In genomic region chr3:25259871-25260270, GRCh38 we compare ENCODE assay signal across 16 cellular contexts.
A peak's percentile ranks its signal among the peaks of the same experiment; 100 is the strongest.
DNase-seq lines count a peak whose midpoint lies in the region; ATAC-seq and TF ChIP-seq lines count a peak whose summit lies in the region.
"Had no signal": no experiment of that assay in that cellular context is flagged by ENCODE, and none has a peak within 500 bp of the region (broad histone marks: within the 10 kb centered on the region; RNA-seq: fewer than 3 reads in every experiment).

No MANE protein-coding gene starts in this region.

- H3K4me1 ChIP-seq in adipocyte (ENCODE audit: control insufficient read depth, insufficient read depth, low read length) (no peaks in the 10 kb centered on the region), right lobe of liver (no peaks in the 10 kb centered on the region)
- H3K4me1 ChIP-seq: right atrium auricular region, suprapubic skin had no signal

- intact Hi-C loops in right lobe of liver (cut with DNase I), result no loop called here
- intact Hi-C loops in activated CD8-positive, alpha-beta T cell treated with anti-CD3 and anti-CD28 coated beads for 36 hours (cut with micrococcal nuclease), result no loop called here

- H3K36me3 Mint-ChIP-seq in activated CD8-positive, alpha-beta T cell treated with anti-CD3 and anti-CD28 coated beads for 36 hours (ENCODE audit: low read depth), result no peaks in the 10 kb centered on the region

- no peak overlapping the region for H3K27ac Mint-ChIP-seq in activated CD8-positive, alpha-beta T cell treated with anti-CD3 and anti-CD28 coated beads for 36 hours

- H3K27me3 ChIP-seq in adipocyte (replicated peaks; ENCODE audit: control insufficient read depth, insufficient read depth, low read length) (no peaks in the 10 kb centered on the region), right lobe of liver (no peaks in the 10 kb centered on the region)
- H3K27me3 ChIP-seq: right atrium auricular region, suprapubic skin had no signal

- H3K27ac ChIP-seq in right lobe of liver, result no peak overlapping the region
- H3K27ac ChIP-seq: right atrium auricular region, suprapubic skin had no signal

- DNase-seq in H4 (ENCODE audit: low spot score) (peak; percentile 13), adipocyte (ENCODE audit: low read depth) (peak; percentile 89), fibroblast of pulmonary artery (ENCODE audit: low read depth) (peak; percentile 1), skeletal muscle cell (ENCODE audit: low read depth) (peak; percentile 7), right lobe of liver (no peak), SIG-M5 (lab: John Stamatoyannopoulos, UW) (no peak), RPMI8226 (no peak)
- no peak for DNase-seq in activated CD8-positive, alpha-beta T cell treated with anti-CD3 and anti-CD28 coated beads for 36 hours
- DNase-seq: activated naive CD4-positive, alpha-beta T cell treated with Interleukin-2 at 50 U/mL for 16 hours; activated T-cell treated with anti-CD3 and anti-CD28 coated beads, Interleukin-2, amount 50 U/mL, for 4 hours; NCI-H1092; NCI-H2029 treated with DMSO at 0.1 percent for 48 hours; T-helper 2 cell had no signal

- WGBS in right lobe of liver (ENCODE audit: insufficient coverage, low coverage, low lambda C conversion rate, missing lambda C conversion rate), result 14% methylated on average over 3 of the region's 3 CpGs

- H3K27me3 Mint-ChIP-seq in activated CD8-positive, alpha-beta T cell treated with anti-CD3 and anti-CD28 coated beads for 36 hours, result no peaks in the 10 kb centered on the region

- no peak for TF ChIP-seq CTCF in fibroblast of pulmonary artery (IDR thresholded peaks at IDR 0.05; ENCODE audit: low read length, missing control alignments)
- TF ChIP-seq CTCF in right lobe of liver (IDR thresholded peaks at IDR 0.05), result no peak
- no peak for TF ChIP-seq CTCF in activated CD8-positive, alpha-beta T cell treated with anti-CD3 and anti-CD28 coated beads for 36 hours (IDR thresholded peaks at IDR 0.05)

- no peaks in the 10 kb centered on the region for H3K4me1 Mint-ChIP-seq in activated CD8-positive, alpha-beta T cell treated with anti-CD3 and anti-CD28 coated beads for 36 hours (ENCODE audit: low read depth)

- H3K4me3 ChIP-seq in adipocyte (ENCODE audit: low read length) (no peak overlapping the region), fibroblast of pulmonary artery (replicated peaks; ENCODE audit: low read depth, low read length) (no peak overlapping the region), skeletal muscle cell (ENCODE audit: low read depth, low read length) (no peak overlapping the region), right lobe of liver (no peak overlapping the region)
- H3K4me3 ChIP-seq: right atrium auricular region, suprapubic skin had no signal

- POLR2A ChIA-PET in activated CD8-positive, alpha-beta T cell treated with anti-CD3 and anti-CD28 coated beads for 36 hours (lab: Charles Lee), result no interaction called here

- CTCF ChIA-PET in activated CD8-positive, alpha-beta T cell treated with anti-CD3 and anti-CD28 coated beads for 36 hours (lab: Charles Lee), result no interaction called here

- no peaks in the 10 kb centered on the region for H3K9me3 Mint-ChIP-seq in activated CD8-positive, alpha-beta T cell treated with anti-CD3 and anti-CD28 coated beads for 36 hours

- TF ChIP-seq POLR2A in right lobe of liver (IDR thresholded peaks at IDR 0.05), result no peak

- H3K9me3 ChIP-seq in adipocyte (ENCODE audit: control insufficient read depth, low read length), result no peaks in the 10 kb centered on the region
- no peaks in the 10 kb centered on the region for H3K9me3 ChIP-seq in right lobe of liver
- H3K9me3 ChIP-seq: right atrium auricular region, suprapubic skin had no signal

- ATAC-seq in right lobe of liver, result no peak
- ATAC-seq in activated CD8-positive, alpha-beta T cell treated with anti-CD3 and anti-CD28 coated beads for 36 hours, result no peak
- ATAC-seq: activated CD4-positive, CD25-positive, alpha-beta regulatory T cell treated with anti-CD3 and anti-CD28 coated beads, Interleukin-2, amount 50 U/mL, for 24 hours; activated T-cell treated with anti-CD3 and anti-CD28 coated beads, Interleukin-2, amount 50 U/mL, for 4 hours had no signal

- H3K9ac ChIP-seq in adipocyte (ENCODE audit: low read length), result no peak overlapping the region

- H3K36me3 ChIP-seq in adipocyte (ENCODE audit: control insufficient read depth, insufficient read depth, low read length, severe bottlenecking) (no peaks in the 10 kb centered on the region), right lobe of liver (no peaks in the 10 kb centered on the region)
- H3K36me3 ChIP-seq: right atrium auricular region, suprapubic skin had no signal

- no peak overlapping the region for H3K4me3 Mint-ChIP-seq in activated CD8-positive, alpha-beta T cell treated with anti-CD3 and anti-CD28 coated beads for 36 hours
- H3K4me3 Mint-ChIP-seq: activated T-cell treated with anti-CD3 and anti-CD28 coated beads, Interleukin-2, amount 50 U/mL, for 4 hours had no signal

Comparison
In these comparisons a context has a peak if more than half of its experiments do, and no peak if none do; other contexts are left out.
1. DNase-seq: peak in H4 (single experiment), adipocyte (single experiment), fibroblast of pulmonary artery (single experiment) and skeletal muscle cell (single experiment); none in right lobe of liver (0 of 3), SIG-M5 (single experiment), activated CD8-positive, alpha-beta T cell treated with anti-CD3 and anti-CD28 coated beads for 36 hours (single experiment) and RPMI8226 (single experiment).